ENCODE assay signal across 18 cellular contexts in genomic region chr17:68868708-68869107, GRCh38.
DNase-seq lines count a peak whose midpoint lies in the region; ATAC-seq and TF ChIP-seq lines count a peak whose summit lies in the region.
"Had no signal": no experiment of that assay in that cellular context is flagged by ENCODE, and none has a peak within 500 bp of the region (broad histone marks: within the 10 kb centered on the region; RNA-seq: fewer than 3 reads in every experiment).

No MANE protein-coding gene starts in this region.

- peak; percentile 94 to 97 (median 96) for ATAC-seq in right lobe of liver
- no peak for ATAC-seq in naive thymus-derived CD4-positive, alpha-beta T cell
- no peak for ATAC-seq in stimulated activated naive CD8-positive, alpha-beta T cell treated with anti-CD3 and anti-CD28 coated beads, Interleukin-15, Interleukin-2, amounts not matched to agents 100 U/mL and 50 U/mL, for 24 hours
- ATAC-seq: gastrocnemius medialis had no signal

- no peaks in the 10 kb centered on the region for H3K9me3 ChIP-seq in right lobe of liver
- H3K9me3 ChIP-seq in naive thymus-derived CD4-positive, alpha-beta T cell (ENCODE audit: control insufficient read depth in 2 of 3, low read length in 3 of 3): no peaks in the 10 kb centered on the region
- H3K9me3 ChIP-seq: gastrocnemius medialis, ovary had no signal

- no peaks in the 10 kb centered on the region for H3K27me3 ChIP-seq in right lobe of liver
- H3K27me3 ChIP-seq in naive thymus-derived CD4-positive, alpha-beta T cell (ENCODE audit: control insufficient read depth in 2 of 2, insufficient read depth in 2 of 2, low read length in 2 of 2): no peaks in the 10 kb centered on the region
- H3K27me3 ChIP-seq: gastrocnemius medialis, ovary had no signal

- peaks cover 0 to 10% (median 0%) of the 10 kb centered on the region in 4 donors for H3K4me1 ChIP-seq in right lobe of liver
- no peaks in the 10 kb centered on the region for H3K4me1 ChIP-seq in naive thymus-derived CD4-positive, alpha-beta T cell (ENCODE audit: control insufficient read depth in 2 of 2, insufficient read depth in 2 of 2, low read length in 2 of 2)
- H3K4me1 ChIP-seq: gastrocnemius medialis had no signal

- DNase-seq in ELR (ENCODE audit: low read depth) (peak; percentile 5), NCI-H1694 treated with DMSO at 0.1 percent for 48 hours (lab: John Stamatoyannopoulos, UW) (peak; percentile 75), choroid plexus epithelial cell (ENCODE audit: low read depth) (peak; percentile 81), right lobe of liver (peak in 1 of 3 donors; percentile 71), AG20443 (ENCODE audit: low spot score) (no peak)
- DNase-seq in naive thymus-derived CD4-positive, alpha-beta T cell: no peak
- no peak for DNase-seq in stimulated activated naive CD8-positive, alpha-beta T cell treated with anti-CD3 and anti-CD28 coated beads, Interleukin-15, Interleukin-2, amounts not matched to agents 100 U/mL and 50 U/mL, for 24 hours
- DNase-seq in activated T-helper 1 cell treated with anti-CD3 and anti-CD28 coated beads, Interleukin-12 subunit alpha, Interleukin-12 subunit beta, Interleukin-2, Interleukin-4 antibody, amounts not matched to agents 30 ng/mL and 10 ng/mL and 1 ng/mL, durations not matched to agents 14 hours and 24 hours and 36 hours (ENCODE audit: low spot score): no peak
- DNase-seq: activated CD4-positive, alpha-beta T cell treated with anti-CD3 and anti-CD28 coated beads, Interleukin-2, amount 50 U/mL, for 1 hour; activated T-cell treated with anti-CD3 and anti-CD28 coated beads, Interleukin-2, amount 50 U/mL, for 48 hours; anterior cingulate cortex; effector CD8-positive, alpha-beta T cell; gastrocnemius medialis; midbrain; NCI-H526 treated with DMSO at 0.1 percent for 48 hours; ovary; SHP77; T1000 had no signal

- intact Hi-C loops in right lobe of liver (cut with DNase I): no loop called here
- intact Hi-C loops in naive thymus-derived CD4-positive, alpha-beta T cell (cut with micrococcal nuclease): no loop called here
- intact Hi-C loops in activated T-helper 1 cell treated with anti-CD3 and anti-CD28 coated beads, Interleukin-12 subunit alpha, Interleukin-12 subunit beta, Interleukin-2, Interleukin-4 antibody, amounts not matched to agents 30 ng/mL and 10 ng/mL and 1 ng/mL, durations not matched to agents 14 hours and 24 hours and 36 hours (cut with micrococcal nuclease): no loop called here

- WGBS in right lobe of liver (ENCODE audit: insufficient coverage, low coverage, low lambda C conversion rate, missing lambda C conversion rate): 10% methylated on average over 3 of the region's 3 CpGs

- POLR2A ChIA-PET in naive thymus-derived CD4-positive, alpha-beta T cell (lab: Charles Lee): no interaction called here

- TF ChIP-seq CTCF in choroid plexus epithelial cell (conservative IDR thresholded peaks at IDR 0.05; ENCODE audit: low read depth, low read length): no peak
- TF ChIP-seq CTCF in right lobe of liver (IDR thresholded peaks at IDR 0.05): no peak

- no peak overlapping the region for H3K27ac Mint-ChIP-seq in naive thymus-derived CD4-positive, alpha-beta T cell
- H3K27ac Mint-ChIP-seq in activated T-helper 1 cell treated with anti-CD3 and anti-CD28 coated beads, Interleukin-12 subunit alpha, Interleukin-12 subunit beta, Interleukin-2, Interleukin-4 antibody, amounts not matched to agents 30 ng/mL and 10 ng/mL and 1 ng/mL, durations not matched to agents 14 hours and 24 hours and 36 hours: no peak overlapping the region

- TF ChIP-seq POLR2A in right lobe of liver (IDR thresholded peaks at IDR 0.05): no peak

- H3K4me3 Mint-ChIP-seq in naive thymus-derived CD4-positive, alpha-beta T cell: no peak overlapping the region
- no peak overlapping the region for H3K4me3 Mint-ChIP-seq in activated T-helper 1 cell treated with anti-CD3 and anti-CD28 coated beads, Interleukin-12 subunit alpha, Interleukin-12 subunit beta, Interleukin-2, Interleukin-4 antibody, amounts not matched to agents 30 ng/mL and 10 ng/mL and 1 ng/mL, durations not matched to agents 14 hours and 24 hours and 36 hours

- peaks cover 0 to 10% (median 2%) of the 10 kb centered on the region in 11 donors for H3K9me3 Mint-ChIP-seq in naive thymus-derived CD4-positive, alpha-beta T cell
- no peaks in the 10 kb centered on the region for H3K9me3 Mint-ChIP-seq in activated T-helper 1 cell treated with anti-CD3 and anti-CD28 coated beads, Interleukin-12 subunit alpha, Interleukin-12 subunit beta, Interleukin-2, Interleukin-4 antibody, amounts not matched to agents 30 ng/mL and 10 ng/mL and 1 ng/mL, durations not matched to agents 14 hours and 24 hours and 36 hours

- H3K4me3 ChIP-seq in choroid plexus epithelial cell (ENCODE audit: low read depth, low read length) (no peak overlapping the region), right lobe of liver (no peak overlapping the region)
- H3K4me3 ChIP-seq in naive thymus-derived CD4-positive, alpha-beta T cell (ENCODE audit: low read length): no peak overlapping the region
- H3K4me3 ChIP-seq: gastrocnemius medialis, ovary had no signal

- H3K4me1 Mint-ChIP-seq in naive thymus-derived CD4-positive, alpha-beta T cell: no peaks in the 10 kb centered on the region
- H3K4me1 Mint-ChIP-seq in activated T-helper 1 cell treated with anti-CD3 and anti-CD28 coated beads, Interleukin-12 subunit alpha, Interleukin-12 subunit beta, Interleukin-2, Interleukin-4 antibody, amounts not matched to agents 30 ng/mL and 10 ng/mL and 1 ng/mL, durations not matched to agents 14 hours and 24 hours and 36 hours (ENCODE audit: low read depth): no peaks in the 10 kb centered on the region

- H3K36me3 Mint-ChIP-seq in naive thymus-derived CD4-positive, alpha-beta T cell: no peaks in the 10 kb centered on the region
- H3K36me3 Mint-ChIP-seq in activated T-helper 1 cell treated with anti-CD3 and anti-CD28 coated beads, Interleukin-12 subunit alpha, Interleukin-12 subunit beta, Interleukin-2, Interleukin-4 antibody, amounts not matched to agents 30 ng/mL and 10 ng/mL and 1 ng/mL, durations not matched to agents 14 hours and 24 hours and 36 hours (ENCODE audit: low read depth): no peaks in the 10 kb centered on the region

- CTCF ChIA-PET in naive thymus-derived CD4-positive, alpha-beta T cell (lab: Charles Lee): no interaction called here

- H3K36me3 ChIP-seq in right lobe of liver: peaks cover 0 to 4% (median 0%) of the 10 kb centered on the region in 4 donors
- no peaks in the 10 kb centered on the region for H3K36me3 ChIP-seq in naive thymus-derived CD4-positive, alpha-beta T cell (ENCODE audit: control insufficient read depth in 2 of 3, insufficient read depth in 3 of 3, low read length in 3 of 3)
- H3K36me3 ChIP-seq: ovary had no signal

- H3K27me3 Mint-ChIP-seq in naive thymus-derived CD4-positive, alpha-beta T cell: peaks cover 0 to 10% (median 5%) of the 10 kb centered on the region in 5 donors
- no peaks in the 10 kb centered on the region for H3K27me3 Mint-ChIP-seq in activated T-helper 1 cell treated with anti-CD3 and anti-CD28 coated beads, Interleukin-12 subunit alpha, Interleukin-12 subunit beta, Interleukin-2, Interleukin-4 antibody, amounts not matched to agents 30 ng/mL and 10 ng/mL and 1 ng/mL, durations not matched to agents 14 hours and 24 hours and 36 hours (ENCODE audit: insufficient read depth)

- peak overlapping the region in 1 of 3 donors; percentile 23 for H3K27ac ChIP-seq in right lobe of liver
- no peak overlapping the region for H3K27ac ChIP-seq in naive thymus-derived CD4-positive, alpha-beta T cell (ENCODE audit: low read depth, low read length)
- H3K27ac ChIP-seq: gastrocnemius medialis, ovary had no signal

Comparison
In these comparisons a context has a peak if more than half of its experiments do, and no peak if none do; other contexts are left out.
1. DNase-seq: peak in ELR (single experiment), NCI-H1694 treated with DMSO at 0.1 percent for 48 hours (single experiment) and choroid plexus epithelial cell (single experiment); none in naive thymus-derived CD4-positive, alpha-beta T cell (0 of 9), stimulated activated naive CD8-positive, alpha-beta T cell treated with anti-CD3 and anti-CD28 coated beads, Interleukin-15, Interleukin-2, amounts not matched to agents 100 U/mL and 50 U/mL, for 24 hours (single experiment), activated T-helper 1 cell treated with anti-CD3 and anti-CD28 coated beads, Interleukin-12 subunit alpha, Interleukin-12 subunit beta, Interleukin-2, Interleukin-4 antibody, amounts not matched to agents 30 ng/mL and 10 ng/mL and 1 ng/mL, durations not matched to agents 14 hours and 24 hours and 36 hours (single experiment) and AG20443 (single experiment).
2. ATAC-seq: peak in right lobe of liver (4 of 4); none in naive thymus-derived CD4-positive, alpha-beta T cell (single experiment) and stimulated activated naive CD8-positive, alpha-beta T cell treated with anti-CD3 and anti-CD28 coated beads, Interleukin-15, Interleukin-2, amounts not matched to agents 100 U/mL and 50 U/mL, for 24 hours (single experiment).